Comparison of ENCODE assay signal across 29 cellular contexts in genomic region chr7:45590679-45591057, GRCh38. TPM values are rescaled to one million over a fixed set of nuclear protein-coding genes. Genes with fewer than 3 reads are reported as not detected.
DNase-seq lines count a peak whose midpoint lies in the region; ATAC-seq, FAIRE-seq and TF ChIP-seq lines count a peak whose summit lies in the region.
"Had no signal": no experiment of that assay in that cellular context is flagged by ENCODE, and none has a peak within 500 bp of the region (broad histone marks: within the 10 kb centered on the region; RNA-seq: fewer than 3 reads in every experiment).

No MANE protein-coding gene starts in this region.

- peaks cover 0 to 12% (median 0%) of the 10 kb centered on the region in 9 donors for H3K4me1 ChIP-seq in heart right ventricle
- H3K4me1 ChIP-seq in PC-9 (replicated peaks; ENCODE audit: insufficient read depth) = no peaks in the 10 kb centered on the region
- H3K4me1 ChIP-seq: body of pancreas, Caco-2, heart left ventricle, right lobe of liver, transverse colon had no signal

- POLR2A ChIA-PET in PC-9 (lab: Charles Lee; ENCODE audit: unreplicated experiment) = no interaction called here

- CTCF ChIA-PET in PC-9 (lab: Charles Lee) = no interaction called here

- H3K9me2 ChIP-seq in PC-9 (ENCODE audit: insufficient read depth) = no peaks in the 10 kb centered on the region

- H3K27ac ChIP-seq in heart right ventricle (no peak overlapping the region), PC-9 (no peak overlapping the region)
- H3K27ac ChIP-seq: body of pancreas, heart left ventricle, right lobe of liver, RWPE1, SK-N-MC, transverse colon had no signal

- no TSS peak for BruUV-seq in PC-9 (replicated peaks; lab: Mats Ljungman, UMichigan)

- H3K9me3 Mint-ChIP-seq in neural crest cell = no peaks in the 10 kb centered on the region
- H3K9me3 Mint-ChIP-seq: HFFc6 had no signal

- no peak overlapping the region for H2AFZ ChIP-seq in PC-9

- ATAC-seq in Right ventricle myocardium superior (ENCODE audit: poor library complexity) (no peak), heart right ventricle (no peak)
- ATAC-seq: body of pancreas, right lobe of liver had no signal

- intact Hi-C loops in Right ventricle myocardium superior (cut with DNase I) (no loop called here), heart right ventricle (cut with DNase I) (no loop called here), PC-9 (cut with micrococcal nuclease; ENCODE audit: unreplicated experiment) (no loop called here)

- no peaks in the 10 kb centered on the region for H3F3A ChIP-seq in PC-9 (ENCODE audit: insufficient read depth, low read depth)

- peak; percentile 26 for DNase-seq in Right ventricle myocardium superior
- no peak for DNase-seq in heart right ventricle
- DNase-seq in bronchial epithelial cell (ENCODE audit: low read depth) = no peak
- DNase-seq in neural crest cell (ENCODE audit: low read depth, low spot score) = no peak
- peak; percentile 29 for DNase-seq in ureter (ENCODE audit: low spot score)
- DNase-seq in NCI-H1930 (lab: John Stamatoyannopoulos, UW) = no peak
- no peak for DNase-seq in HPDE6-E6E7 (ENCODE audit: extremely low spot score)
- DNase-seq in PC-9 = no peak
- DNase-seq: activated CD4-positive, CD25-positive, alpha-beta regulatory T cell; activated naive CD4-positive, alpha-beta T cell treated with anti-CD3 and anti-CD28 coated beads, Interleukin-2, amount 50 U/mL, for 16 hours; body of pancreas; foreskin melanocyte; HFFc6; KG1; kidney glomerular epithelial cell; NCI-H1092 treated with DMSO at 0.1 percent for 48 hours; NCI-H1694 treated with DMSO at 0.1 percent for 48 hours; stimulated activated CD4-positive, alpha-beta T cell treated with anti-CD3 and anti-CD28 coated beads, Interleukin-4, amount 100 ng/mL, for 1 hour; transverse colon had no signal

- no peak overlapping the region for H3K4me3 Mint-ChIP-seq in neural crest cell
- H3K4me3 Mint-ChIP-seq: CD14-positive monocyte, HFFc6 had no signal

- H3K36me3 ChIP-seq in heart right ventricle = no peaks in the 10 kb centered on the region
- H3K36me3 ChIP-seq in bronchial epithelial cell (ENCODE audit: control insufficient read depth, insufficient read depth, low read length) = no peaks in the 10 kb centered on the region
- no peaks in the 10 kb centered on the region for H3K36me3 ChIP-seq in PC-9 (ENCODE audit: low read depth)
- H3K36me3 ChIP-seq: heart left ventricle, right lobe of liver, transverse colon had no signal

- FAIRE-seq in bronchial epithelial cell (lab: Jason Lieb, UNC) = peak; percentile 58
- FAIRE-seq: A204.1, GM12892 had no signal

- 0 out of 2 replicates have a peak, but pooled peaks cover 3% of the 10 kb centered on the region for H4K20me1 ChIP-seq in PC-9 (ENCODE audit: insufficient read depth)

- H3K9me3 ChIP-seq in heart right ventricle (no peaks in the 10 kb centered on the region), PC-9 (ENCODE audit: insufficient read depth, low read depth) (no peaks in the 10 kb centered on the region)
- H3K9me3 ChIP-seq: body of pancreas, Caco-2, heart left ventricle, right lobe of liver, transverse colon had no signal

- TF ChIP-seq CTCF in heart right ventricle (IDR thresholded peaks at IDR 0.05) (no peak), bronchial epithelial cell (IDR thresholded peaks at IDR 0.05; ENCODE audit: insufficient read depth, low read length, severe bottlenecking) (no peak), neural crest cell (conservative IDR thresholded peaks at IDR 0.05) (no peak), PC-9 (conservative IDR thresholded peaks at IDR 0.05) (no peak)

- no peaks in the 10 kb centered on the region for H3K4me1 Mint-ChIP-seq in neural crest cell
- H3K4me1 Mint-ChIP-seq: CD14-positive monocyte had no signal

- no peaks in the 10 kb centered on the region for H3K27me3 Mint-ChIP-seq in neural crest cell (ENCODE audit: low read depth)
- H3K27me3 Mint-ChIP-seq: progenitor cell of endocrine pancreas had no signal

- H3K79me2 ChIP-seq in PC-9 (ENCODE audit: low read depth) = no peaks in the 10 kb centered on the region

- no peaks in the 10 kb centered on the region for H3K36me3 Mint-ChIP-seq in neural crest cell (ENCODE audit: low read depth)
- H3K36me3 Mint-ChIP-seq: CD14-positive monocyte had no signal

- H3K27me3 ChIP-seq in heart right ventricle (no peaks in the 10 kb centered on the region), bronchial epithelial cell (ENCODE audit: control insufficient read depth, insufficient read depth, low read length) (no peaks in the 10 kb centered on the region), PC-9 (ENCODE audit: insufficient read depth, low read depth) (peaks cover 99% of the 10 kb centered on the region)
- H3K27me3 ChIP-seq: body of pancreas, heart left ventricle, right lobe of liver, transverse colon had no signal

- peak overlapping the region; percentile 32 for H3K27ac Mint-ChIP-seq in neural crest cell (ENCODE audit: unreplicated experiment)
- H3K27ac Mint-ChIP-seq: CD14-positive monocyte, HFFc6, progenitor cell of endocrine pancreas had no signal

- H3K4me3 ChIP-seq in heart right ventricle (no peak overlapping the region), bronchial epithelial cell (ENCODE audit: low read depth, low read length) (no peak overlapping the region), PC-9 (no peak overlapping the region)
- H3K4me3 ChIP-seq: body of pancreas, dorsolateral prefrontal cortex, heart left ventricle, right lobe of liver, SK-N-MC, transverse colon had no signal

- no peak overlapping the region for H3K4me2 ChIP-seq in PC-9

- 47 to 48% methylated on average over 5 of the region's 5 CpGs for WGBS in heart right ventricle, 2 donors

RNA-seq across cellular contexts. Expression of gene ADCY1, which starts 16.5 kb away (rescaled TPM):
- total RNA-seq in Right ventricle myocardium superior = 5.0 TPM
- 1 to 10 TPM; 2.2 to 8.6 (median 3.6) TPM for total RNA-seq in heart right ventricle
- under 1 TPM; 0.46 to 0.80 TPM for polyA plus RNA-seq in heart right ventricle
- total RNA-seq in bronchial epithelial cell = 0.79 and 1.0 TPM in 2 replicates
- total RNA-seq in neural crest cell = 13.7 and 14.2 TPM in 2 replicates
- total RNA-seq in ureter = 4.6 TPM
- not detected in 2 replicates for total RNA-seq in PC-9 (2021)

Comparison
In these comparisons a context has a peak if more than half of its experiments do, and no peak if none do; other contexts are left out.
1. DNase-seq: peak in Right ventricle myocardium superior (single experiment) and ureter (single experiment); none in heart right ventricle (0 of 2), bronchial epithelial cell (single experiment), neural crest cell (single experiment), NCI-H1930 (0 of 2), HPDE6-E6E7 (single experiment) and PC-9 (0 of 2).